In genomic region chr11:12247543-12248287, GRCh38 we compare ENCODE assay signal across 15 cellular contexts.
A peak's percentile ranks its signal among the peaks of the same experiment; 100 is the strongest.
DNase-seq lines count a peak whose midpoint lies in the region; ATAC-seq and TF ChIP-seq lines count a peak whose summit lies in the region.
"Had no signal": no experiment of that assay in that cellular context is flagged by ENCODE, and none has a peak within 500 bp of the region (broad histone marks: within the 10 kb centered on the region; RNA-seq: fewer than 3 reads in every experiment).

No MANE protein-coding gene starts in this region.

- DNase-seq in Right ventricle myocardium inferior (ENCODE audit: missing footprints) (no peak), cardiac septum (ENCODE audit: low spot score) (no peak), heart right ventricle (no peak), progenitor cell of endocrine pancreas (ENCODE audit: low spot score, unreplicated experiment) (no peak), G401 (ENCODE audit: low spot score) (no peak)
- no peak for DNase-seq in activated CD4-positive, CD25-positive, alpha-beta regulatory T cell treated with anti-CD3 and anti-CD28 coated beads, Interleukin-2, amount 50 U/mL, for 72 hours
- DNase-seq: activated CD4-positive, alpha-beta memory T cell treated with anti-CD3 and anti-CD28 coated beads for 36 hours; central memory CD4-positive, alpha-beta T cell; naive B cell; NCI-H2107 had no signal

- H3K27me3 ChIP-seq in heart right ventricle, result no peaks in the 10 kb centered on the region
- H3K27me3 ChIP-seq: Peyer's patch had no signal

- TF ChIP-seq CTCF in heart right ventricle (IDR thresholded peaks at IDR 0.05), result no peak
- no peak for TF ChIP-seq CTCF in progenitor cell of endocrine pancreas (IDR thresholded peaks at IDR 0.05; ENCODE audit: unreplicated experiment)

- H3K9me3 Mint-ChIP-seq in progenitor cell of endocrine pancreas (ENCODE audit: low read depth), result no peaks in the 10 kb centered on the region
- H3K9me3 Mint-ChIP-seq: activated CD4-positive, alpha-beta memory T cell treated with anti-CD3 and anti-CD28 coated beads for 36 hours; endodermal cell; naive B cell had no signal

- peak overlapping the region in 8 of 10 donors; percentile 9 to 71 (median 57) for H3K27ac ChIP-seq in heart right ventricle
- H3K27ac ChIP-seq: A549 had no signal

- H3K9me3 ChIP-seq in heart right ventricle, result no peaks in the 10 kb centered on the region
- H3K9me3 ChIP-seq: A549, Peyer's patch had no signal

- peaks cover 57% of the 10 kb centered on the region for H3K4me1 Mint-ChIP-seq in progenitor cell of endocrine pancreas (ENCODE audit: low read depth)
- H3K4me1 Mint-ChIP-seq: naive B cell had no signal

- in situ Hi-C loops in G401 (cut with HindIII; ENCODE audit: low sequenced_read_pairs), result no loop called here

- no peak overlapping the region for H3K4me3 ChIP-seq in heart right ventricle
- H3K4me3 ChIP-seq: A549, Peyer's patch had no signal

- H3K36me3 ChIP-seq in heart right ventricle, result peaks cover 0 to 64% (median 8%) of the 10 kb centered on the region in 9 donors

- intact Hi-C loops in Right ventricle myocardium inferior (cut with DNase I) (no loop called here), cardiac septum (cut with DNase I) (no loop called here), heart right ventricle (cut with DNase I) (loop anchor here in 2 of 10 donors (10.0 kb wide), 2 partner anchors 193 to 313 kb away; no protein-coding TSS in a partner anchor)

- H3K27ac Mint-ChIP-seq in progenitor cell of endocrine pancreas, result peak overlapping the region; percentile 96
- H3K27ac Mint-ChIP-seq: activated CD4-positive, alpha-beta memory T cell treated with anti-CD3 and anti-CD28 coated beads for 36 hours; endodermal cell; naive B cell had no signal

- peaks cover 9 to 76% (median 54%) of the 10 kb centered on the region in 9 donors for H3K4me1 ChIP-seq in heart right ventricle

- 60 to 63% methylated on average over 4 of the region's 4 CpGs for WGBS in heart right ventricle, 2 donors

- no peaks in the 10 kb centered on the region for H3K27me3 Mint-ChIP-seq in progenitor cell of endocrine pancreas
- H3K27me3 Mint-ChIP-seq: activated CD4-positive, alpha-beta memory T cell treated with anti-CD3 and anti-CD28 coated beads for 36 hours had no signal

- H3K36me3 Mint-ChIP-seq in progenitor cell of endocrine pancreas (ENCODE audit: insufficient read depth), result no peaks in the 10 kb centered on the region
- H3K36me3 Mint-ChIP-seq: naive B cell had no signal

- H3K4me3 Mint-ChIP-seq in progenitor cell of endocrine pancreas (ENCODE audit: low read depth), result no peak overlapping the region
- H3K4me3 Mint-ChIP-seq: activated CD4-positive, alpha-beta memory T cell treated with anti-CD3 and anti-CD28 coated beads for 36 hours; endodermal cell; naive B cell had no signal

- ATAC-seq in Right ventricle myocardium inferior (peak; percentile 65), heart right ventricle (peak in 6 of 8 donors; percentile 19 to 44 (median 33)), GM18867 (IDR thresholded peaks at IDR 0.05; ENCODE audit: unreplicated experiment) (no peak), GM19463 (IDR thresholded peaks at IDR 0.05; ENCODE audit: unreplicated experiment) (no peak)
- ATAC-seq: A549 had no signal

Comparison
In these comparisons a context has a peak if more than half of its experiments do, and no peak if none do; other contexts are left out.
1. ATAC-seq: peak in Right ventricle myocardium inferior (single experiment) and heart right ventricle (6 of 8); none in GM18867 (single experiment) and GM19463 (single experiment).